In the genomic region with DNA sequence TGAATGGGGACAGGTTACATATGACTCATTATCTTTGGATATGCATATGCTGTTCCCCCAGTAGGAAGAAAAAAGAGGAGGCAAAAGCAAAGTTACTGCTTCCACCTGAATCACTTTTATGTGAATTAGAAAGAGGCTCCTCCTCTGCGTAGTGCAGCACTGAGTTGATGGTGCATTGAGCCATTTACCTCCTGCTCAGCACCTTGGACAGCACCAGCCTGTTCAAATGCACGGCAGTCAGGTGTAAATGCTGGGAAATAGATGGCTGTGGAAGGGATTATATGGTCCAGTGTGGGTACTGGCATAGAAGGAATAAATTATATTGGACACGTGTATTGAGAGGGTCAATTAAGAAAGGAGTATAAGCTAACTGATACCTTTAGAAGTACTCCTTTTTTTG, we compare ENCODE assay signal across 9 cellular contexts.
DNase-seq lines count a peak whose midpoint lies in the region; ATAC-seq and TF ChIP-seq lines count a peak whose summit lies in the region.
"Had no signal": no experiment of that assay in that cellular context is flagged by ENCODE, and none has a peak within 500 bp of the region (broad histone marks: within the 10 kb centered on the region; RNA-seq: fewer than 3 reads in every experiment).

No MANE protein-coding gene starts in this region.

- H3K4me3 ChIP-seq in GM12865 (ENCODE audit: low read depth, low read length) (no peak overlapping the region), upper lobe of left lung (no peak overlapping the region)

- H3K27ac ChIP-seq in upper lobe of left lung: no peak overlapping the region

- no peaks in the 10 kb centered on the region for H3K36me3 ChIP-seq in upper lobe of left lung

- no peaks in the 10 kb centered on the region for H3K4me1 ChIP-seq in upper lobe of left lung

- no peak for TF ChIP-seq CTCF in GM12865 (IDR thresholded peaks at IDR 0.05; ENCODE audit: insufficient read depth, low read depth, low read length, missing control alignments)
- no peak for TF ChIP-seq CTCF in upper lobe of left lung (IDR thresholded peaks at IDR 0.05)

- TF ChIP-seq POLR2A in upper lobe of left lung (IDR thresholded peaks at IDR 0.05): no peak

- DNase-seq in GM12865 (ENCODE audit: low read depth) (peak; percentile 17), Kasumi-1 (lab: John Stamatoyannopoulos, UW) (peak; percentile 48 to 57), astrocyte of the hippocampus (ENCODE audit: low read depth, low spot score) (peak; percentile 74), mucosa of gallbladder (ENCODE audit: low spot score) (peak; percentile 39), putamen (ENCODE audit: low spot score) (no peak), SW 1271 (lab: John Stamatoyannopoulos, UW) (no peak), DMS79 treated with DMSO at 0.1 percent for 48 hours (lab: John Stamatoyannopoulos, UW) (no peak), upper lobe of left lung (no peak)
- DNase-seq: NCI-H2107 had no signal

- no peaks in the 10 kb centered on the region for H3K9me3 ChIP-seq in upper lobe of left lung

- no peak for TF ChIP-seq EP300 in upper lobe of left lung (IDR thresholded peaks at IDR 0.05)

- no peaks in the 10 kb centered on the region for H3K27me3 ChIP-seq in upper lobe of left lung

- ATAC-seq in upper lobe of left lung (ENCODE audit: low FRiP score in 2 of 2): no peak

- WGBS in upper lobe of left lung, 2 donors: 10% methylated on average over 3 of the region's 3 CpGs

Comparison
In these comparisons a context has a peak if more than half of its experiments do, and no peak if none do; other contexts are left out.
1. DNase-seq: peak in GM12865 (single experiment), Kasumi-1 (2 of 2), astrocyte of the hippocampus (single experiment) and mucosa of gallbladder (single experiment); none in putamen (single experiment), SW 1271 (0 of 2), DMS79 treated with DMSO at 0.1 percent for 48 hours (single experiment) and upper lobe of left lung (0 of 2).